Comparison of ENCODE assay signal across 1 cellular context in the genomic region with DNA sequence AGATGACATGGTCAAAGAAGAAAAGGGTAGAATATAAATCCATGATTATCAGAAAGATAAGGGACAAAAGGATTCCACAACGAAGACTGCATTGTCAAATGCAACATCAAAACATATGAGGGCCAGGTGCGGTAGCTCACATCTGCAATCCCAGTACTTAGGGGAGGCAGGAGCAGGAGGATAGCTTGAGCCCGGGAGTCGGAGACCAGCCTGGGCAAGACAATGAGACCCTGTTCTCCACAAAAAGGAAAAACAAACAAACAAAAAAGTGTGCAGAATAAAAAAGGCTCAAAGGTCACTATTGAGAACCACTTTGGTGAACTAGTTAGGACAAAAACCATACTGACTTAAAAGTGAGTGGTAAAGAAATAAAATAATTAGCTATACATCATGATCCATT.
TF ChIP-seq lines count a peak whose summit lies in the region.

No MANE protein-coding gene starts in this region.

TF ChIP-seq in HepG2, 621 proteins besides CTCF, POLR2A, EP300 and RAD21 (continued from another document and continues in another):
- TF ChIP-seq, protein P1, sequence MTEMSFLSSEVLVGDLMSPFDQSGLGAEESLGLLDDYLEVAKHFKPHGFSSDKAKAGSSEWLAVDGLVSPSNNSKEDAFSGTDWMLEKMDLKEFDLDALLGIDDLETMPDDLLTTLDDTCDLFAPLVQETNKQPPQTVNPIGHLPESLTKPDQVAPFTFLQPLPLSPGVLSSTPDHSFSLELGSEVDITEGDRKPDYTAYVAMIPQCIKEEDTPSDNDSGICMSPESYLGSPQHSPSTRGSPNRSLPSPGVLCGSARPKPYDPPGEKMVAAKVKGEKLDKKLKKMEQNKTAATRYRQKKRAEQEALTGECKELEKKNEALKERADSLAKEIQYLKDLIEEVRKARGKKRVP (CRISPR knock-in tag; IDR thresholded peaks at IDR 0.05) = no peak
- no peak for TF ChIP-seq KLF11 (CRISPR knock-in tag; IDR thresholded peaks at IDR 0.05)
- no peak for TF ChIP-seq CREB3 (CRISPR knock-in tag; IDR thresholded peaks at IDR 0.05)
- 0 out of 2 replicates have a peak, but pooled peaks have one; percentile 26 for TF ChIP-seq MED1 (CRISPR knock-in tag; IDR thresholded peaks at IDR 0.05)
- TF ChIP-seq ZNF101 (CRISPR knock-in tag; IDR thresholded peaks at IDR 0.05; ENCODE audit: borderline replicate concordance, low read depth) = no peak
- TF ChIP-seq ZNF674 (CRISPR knock-in tag; IDR thresholded peaks at IDR 0.05; ENCODE audit: low read depth) = no peak
- TF ChIP-seq ZNF430 (CRISPR knock-in tag; IDR thresholded peaks at IDR 0.05) = no peak
- TF ChIP-seq LBX2 (CRISPR knock-in tag; IDR thresholded peaks at IDR 0.05; ENCODE audit: borderline replicate concordance) = no peak
- TF ChIP-seq ZFP90 (CRISPR knock-in tag; IDR thresholded peaks at IDR 0.05; ENCODE audit: borderline replicate concordance) = no peak
- TF ChIP-seq ZMYM4 (CRISPR knock-in tag; IDR thresholded peaks at IDR 0.05) = peak; percentile 49
- peak; percentile 80 for TF ChIP-seq KDM1A (CRISPR knock-in tag; IDR thresholded peaks at IDR 0.05)
- peak; percentile 47; the same call in 1 of the 2 replicates for TF ChIP-seq ERF (CRISPR knock-in tag; IDR thresholded peaks at IDR 0.05)
- no peak for TF ChIP-seq ZBTB10 (CRISPR knock-in tag; IDR thresholded peaks at IDR 0.05; ENCODE audit: borderline replicate concordance)
- TF ChIP-seq IRF2 (CRISPR knock-in tag; IDR thresholded peaks at IDR 0.05) = no peak
- TF ChIP-seq PITX1 (CRISPR knock-in tag; IDR thresholded peaks at IDR 0.05) = no peak
- TF ChIP-seq ZFP41 (CRISPR knock-in tag; IDR thresholded peaks at IDR 0.05; ENCODE audit: borderline replicate concordance) = no peak
- TF ChIP-seq RBM22 (optimal IDR thresholded peaks at IDR 0.05; ENCODE audit: low read length) = no peak
- no peak for TF ChIP-seq ZSCAN22 (CRISPR knock-in tag; IDR thresholded peaks at IDR 0.05)
- no peak for TF ChIP-seq ETS1 (CRISPR knock-in tag; IDR thresholded peaks at IDR 0.05)
- TF ChIP-seq CENPX (CRISPR knock-in tag; IDR thresholded peaks at IDR 0.05) = no peak
- no peak for TF ChIP-seq CCAR2 (optimal IDR thresholded peaks at IDR 0.05; ENCODE audit: low read depth, low read length)
- peak; percentile 47 for TF ChIP-seq ZGPAT (CRISPR knock-in tag; IDR thresholded peaks at IDR 0.05)
- TF ChIP-seq MEIS1 (CRISPR knock-in tag; IDR thresholded peaks at IDR 0.05; ENCODE audit: borderline replicate concordance) = no peak
- no peak for TF ChIP-seq ZNF792 (CRISPR knock-in tag; IDR thresholded peaks at IDR 0.05)
- no peak for TF ChIP-seq REXO4 (CRISPR knock-in tag; IDR thresholded peaks at IDR 0.05; ENCODE audit: borderline replicate concordance)
- TF ChIP-seq KAT8 (CRISPR knock-in tag; IDR thresholded peaks at IDR 0.05) = no peak
- peak; percentile 83 for TF ChIP-seq SOX13 (IDR thresholded peaks at IDR 0.05)
- TF ChIP-seq SOX13 (CRISPR knock-in tag; conservative IDR thresholded peaks at IDR 0.05 in 1 of 2, IDR thresholded peaks at IDR 0.05 in 1 of 2) = peak in 1 of 2 experiments; percentile 95; a peak in 2 of 4 replicates
- TF ChIP-seq SCMH1 (CRISPR knock-in tag; IDR thresholded peaks at IDR 0.05; ENCODE audit: borderline replicate concordance) = no peak
- TF ChIP-seq HCFC1 (IDR thresholded peaks at IDR 0.05; ENCODE audit: low read depth, low read length) = no peak
- TF ChIP-seq FOXA3 (CRISPR knock-in tag; IDR thresholded peaks at IDR 0.05) = peak; percentile 54
- no peak for TF ChIP-seq CC2D1A (CRISPR knock-in tag; IDR thresholded peaks at IDR 0.05)
- TF ChIP-seq ZNF646 (CRISPR knock-in tag; IDR thresholded peaks at IDR 0.05) = no peak
- peak; percentile 90 for TF ChIP-seq POGZ (CRISPR knock-in tag; IDR thresholded peaks at IDR 0.05)
- no peak for TF ChIP-seq ZNF816 (CRISPR knock-in tag; IDR thresholded peaks at IDR 0.05; ENCODE audit: borderline replicate concordance)
- TF ChIP-seq FOSL2 (CRISPR knock-in tag; IDR thresholded peaks at IDR 0.05) = 0 out of 2 replicates have a peak, but pooled peaks have one; percentile 16
- TF ChIP-seq, protein P2, sequence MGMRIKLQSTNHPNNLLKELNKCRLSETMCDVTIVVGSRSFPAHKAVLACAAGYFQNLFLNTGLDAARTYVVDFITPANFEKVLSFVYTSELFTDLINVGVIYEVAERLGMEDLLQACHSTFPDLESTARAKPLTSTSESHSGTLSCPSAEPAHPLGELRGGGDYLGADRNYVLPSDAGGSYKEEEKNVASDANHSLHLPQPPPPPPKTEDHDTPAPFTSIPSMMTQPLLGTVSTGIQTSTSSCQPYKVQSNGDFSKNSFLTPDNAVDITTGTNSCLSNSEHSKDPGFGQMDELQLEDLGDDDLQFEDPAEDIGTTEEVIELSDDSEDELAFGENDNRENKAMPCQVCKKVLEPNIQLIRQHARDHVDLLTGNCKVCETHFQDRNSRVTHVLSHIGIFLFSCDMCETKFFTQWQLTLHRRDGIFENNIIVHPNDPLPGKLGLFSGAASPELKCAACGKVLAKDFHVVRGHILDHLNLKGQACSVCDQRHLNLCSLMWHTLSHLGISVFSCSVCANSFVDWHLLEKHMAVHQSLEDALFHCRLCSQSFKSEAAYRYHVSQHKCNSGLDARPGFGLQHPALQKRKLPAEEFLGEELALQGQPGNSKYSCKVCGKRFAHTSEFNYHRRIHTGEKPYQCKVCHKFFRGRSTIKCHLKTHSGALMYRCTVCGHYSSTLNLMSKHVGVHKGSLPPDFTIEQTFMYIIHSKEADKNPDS (CRISPR knock-in tag; IDR thresholded peaks at IDR 0.05) = no peak
- no peak for TF ChIP-seq NFYC (CRISPR knock-in tag; IDR thresholded peaks at IDR 0.05)
- TF ChIP-seq HDAC1 (CRISPR knock-in tag; IDR thresholded peaks at IDR 0.05) = peak; percentile 22; the same call in 1 of the 2 replicates
- TF ChIP-seq ZSCAN20 (CRISPR knock-in tag; IDR thresholded peaks at IDR 0.05; ENCODE audit: borderline replicate concordance) = no peak
